20 cellular contexts compared by ENCODE assay signal in genomic region chr21:45632897-45633260, GRCh38. TPM values are rescaled to one million over a fixed set of nuclear protein-coding genes. Genes with fewer than 3 reads are reported as not detected.
"Had no signal": no experiment of that assay in that cellular context is flagged by ENCODE, and none has a peak within 500 bp of the region (broad histone marks: within the 10 kb centered on the region; RNA-seq: fewer than 3 reads in every experiment).

No MANE protein-coding gene starts in this region.

- DNase-seq: activated CD4-positive, alpha-beta memory T cell treated with anti-CD3 and anti-CD28 coated beads, Interleukin-2, amount 10 ng/mL, durations not matched to agents 7 days and 5 days; activated CD4-positive, alpha-beta T cell treated with anti-CD3 and anti-CD28 coated beads for 36 hours; amniotic stem cell; cerebellar nuclear complex; dermis blood vessel endothelial cell; endodermal cell; glutamatergic neuron; immature natural killer cell; lower lobe of right lung; naive thymus-derived CD8-positive, alpha-beta T cell; psoas muscle; sigmoid colon; stimulated activated CD4-positive, alpha-beta T cell treated with anti-CD3 and anti-CD28 coated beads, Interleukin-2, amount 100 ng/mL, for 24 hours; substantia nigra; T-cell; T1000; trophoblast cell had no signal

- H3K9me3 Mint-ChIP-seq: activated CD4-positive, alpha-beta memory T cell treated with anti-CD3 and anti-CD28 coated beads, Interleukin-2, amount 10 ng/mL, durations not matched to agents 7 days and 5 days; activated naive CD4-positive, alpha-beta T cell treated with anti-CD3 and anti-CD28 coated beads, Interleukin-2, amount 50 U/mL, for 24 hours; activated T-helper 17 cell treated with anti-CD3 and anti-CD28 coated beads, Interleukin-2, amount 50 U/mL, for 72 hours; endodermal cell; immature natural killer cell; naive thymus-derived CD8-positive, alpha-beta T cell; T-cell had no signal

- H3K4me1 Mint-ChIP-seq: activated CD4-positive, alpha-beta memory T cell treated with anti-CD3 and anti-CD28 coated beads, Interleukin-2, amount 10 ng/mL, durations not matched to agents 7 days and 5 days; activated T-helper 17 cell treated with anti-CD3 and anti-CD28 coated beads, Interleukin-2, amount 50 U/mL, for 72 hours; brain; endodermal cell; immature natural killer cell had no signal

- H3K27me3 ChIP-seq: sigmoid colon had no signal

- H3K4me1 ChIP-seq: lower lobe of right lung, psoas muscle, sigmoid colon had no signal

- H3K27me3 Mint-ChIP-seq: activated CD4-positive, alpha-beta T cell treated with anti-CD3 and anti-CD28 coated beads for 36 hours; activated naive CD4-positive, alpha-beta T cell treated with anti-CD3 and anti-CD28 coated beads, Interleukin-2, amount 50 U/mL, for 24 hours; activated T-helper 17 cell treated with anti-CD3 and anti-CD28 coated beads, Interleukin-2, amount 50 U/mL, for 72 hours; brain had no signal

- H3K4me3 Mint-ChIP-seq: activated CD4-positive, alpha-beta memory T cell treated with anti-CD3 and anti-CD28 coated beads, Interleukin-2, amount 10 ng/mL, durations not matched to agents 7 days and 5 days; activated CD4-positive, alpha-beta T cell treated with anti-CD3 and anti-CD28 coated beads for 36 hours; activated naive CD4-positive, alpha-beta T cell treated with anti-CD3 and anti-CD28 coated beads, Interleukin-2, amount 50 U/mL, for 24 hours; activated T-helper 17 cell treated with anti-CD3 and anti-CD28 coated beads, Interleukin-2, amount 50 U/mL, for 72 hours; brain; endodermal cell; immature natural killer cell had no signal

- H3K27ac Mint-ChIP-seq: activated CD4-positive, alpha-beta memory T cell treated with anti-CD3 and anti-CD28 coated beads, Interleukin-2, amount 10 ng/mL, durations not matched to agents 7 days and 5 days; activated CD4-positive, alpha-beta T cell treated with anti-CD3 and anti-CD28 coated beads for 36 hours; activated naive CD4-positive, alpha-beta T cell treated with anti-CD3 and anti-CD28 coated beads, Interleukin-2, amount 50 U/mL, for 24 hours; activated T-helper 17 cell treated with anti-CD3 and anti-CD28 coated beads, Interleukin-2, amount 50 U/mL, for 72 hours; endodermal cell; immature natural killer cell; T-cell had no signal

- H3K4me3 ChIP-seq: lower lobe of right lung, psoas muscle, sigmoid colon had no signal

- H3K36me3 Mint-ChIP-seq: activated naive CD4-positive, alpha-beta T cell treated with anti-CD3 and anti-CD28 coated beads, Interleukin-2, amount 50 U/mL, for 24 hours; brain; immature natural killer cell; naive thymus-derived CD8-positive, alpha-beta T cell; T-cell had no signal

- H3K9me3 ChIP-seq: lower lobe of right lung, psoas muscle, sigmoid colon had no signal

- H3K27ac ChIP-seq: lower lobe of right lung, psoas muscle, sigmoid colon had no signal

- H3K36me3 ChIP-seq: lower lobe of right lung, sigmoid colon had no signal

RNA-seq across cellular contexts. Expression of gene PCBP3, which starts 10.6 kb away (rescaled TPM):
- total RNA-seq: dermis blood vessel endothelial cell had no signal
